ENCODE assay signal across 20 cellular contexts in genomic region chr2:101815154-101815553, GRCh38.
"Had no signal": no experiment of that assay in that cellular context is flagged by ENCODE, and none has a peak within 500 bp of the region (broad histone marks: within the 10 kb centered on the region; RNA-seq: fewer than 3 reads in every experiment).

No MANE protein-coding gene starts in this region.

- H3K27me3 ChIP-seq: body of pancreas, colonic mucosa, gastroesophageal sphincter, pancreas, spleen, transverse colon had no signal

- DNase-seq: activated CD4-positive, alpha-beta T cell treated with anti-CD3 and anti-CD28 coated beads for 1 hour; activated CD4-positive, alpha-beta T cell treated with anti-CD3 and anti-CD28 coated beads, Interleukin-2, amount 50 U/mL, for 1 hour; activated CD8-positive, alpha-beta memory T cell treated with anti-CD3 and anti-CD28 coated beads, Interleukin-2, amount 10 ng/mL, durations not matched to agents 7 days and 5 days; activated CD8-positive, alpha-beta T cell treated with anti-CD3 and anti-CD28 coated beads, Interleukin-2, amount 10 ng/mL, durations not matched to agents 7 days and 5 days; activated T-cell treated with anti-CD3 and anti-CD28 coated beads, Interleukin-2, amount 50 U/mL, for 48 hours; anterior cingulate cortex; body of pancreas; colonic mucosa; left cardiac atrium; mammary epithelial cell; naive B cell; pancreas; spleen; stimulated activated naive CD4-positive, alpha-beta T cell; T-helper 2 cell; transverse colon had no signal

- FAIRE-seq: endothelial cell of umbilical vein, keratinocyte, pancreas had no signal

- H3K4me3 ChIP-seq: body of pancreas, colonic mucosa, gastroesophageal sphincter, pancreas, psoas muscle, spleen, transverse colon had no signal

- H3K36me3 ChIP-seq: colonic mucosa, gastroesophageal sphincter, pancreas, spleen, transverse colon had no signal

- H3K9me3 ChIP-seq: body of pancreas, colonic mucosa, gastroesophageal sphincter, pancreas, psoas muscle, spleen, transverse colon had no signal

- H3K27ac ChIP-seq: body of pancreas, colonic mucosa, pancreas, psoas muscle, spleen, transverse colon had no signal

- ATAC-seq: activated CD8-positive, alpha-beta memory T cell treated with anti-CD3 and anti-CD28 coated beads, Interleukin-2, amount 10 ng/mL, durations not matched to agents 7 days and 5 days; activated CD8-positive, alpha-beta T cell treated with anti-CD3 and anti-CD28 coated beads, Interleukin-2, amount 10 ng/mL, durations not matched to agents 7 days and 5 days; body of pancreas; gastroesophageal sphincter had no signal
